ENCODE assay signal across 20 cellular contexts in the genomic region with DNA sequence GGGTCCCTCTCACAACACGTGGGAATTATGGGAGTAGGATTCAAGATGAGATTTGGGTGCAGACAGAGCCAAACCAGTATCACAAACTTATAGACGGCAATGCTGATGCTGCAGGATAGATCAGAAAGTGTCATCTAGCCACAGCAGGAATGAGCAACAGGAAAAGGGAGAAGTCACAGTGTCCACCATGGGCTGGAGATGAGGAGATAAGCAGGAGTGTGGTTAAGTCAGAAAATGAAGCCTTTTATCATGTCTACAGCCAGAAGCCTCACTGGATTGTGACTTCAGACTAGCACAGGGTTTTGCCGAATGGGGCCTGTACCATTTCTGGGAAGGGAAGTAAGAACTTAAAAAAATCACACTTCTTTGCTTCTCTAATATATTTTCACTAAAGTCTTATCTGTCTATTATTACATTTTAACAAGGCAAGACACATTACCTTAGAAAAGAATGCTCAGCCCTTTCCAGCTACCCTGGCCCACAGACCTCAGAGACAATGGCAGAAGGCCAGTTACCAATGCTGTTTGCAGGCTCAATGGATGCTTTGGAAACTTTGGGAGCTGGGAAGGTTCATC.
"Had no signal": no experiment of that assay in that cellular context is flagged by ENCODE, and none has a peak within 500 bp of the region (broad histone marks: within the 10 kb centered on the region; RNA-seq: fewer than 3 reads in every experiment).

No MANE protein-coding gene starts in this region.

- H3K9me3 ChIP-seq: left lung, neutrophil, ovary, prostate gland, right atrium auricular region, tibial nerve had no signal

- H3K4me3 ChIP-seq: left lung, lung, ovary, prostate gland, right atrium auricular region, tibial nerve had no signal

- H3K27ac Mint-ChIP-seq: activated naive CD8-positive, alpha-beta T cell treated with anti-CD3 and anti-CD28 coated beads, Interleukin-2, amount 10 ng/mL, durations not matched to agents 7 days and 5 days; activated T-cell treated with anti-CD3 and anti-CD28 coated beads, Interleukin-2, amount 50 U/mL, for 24 hours; activated T-helper 17 cell treated with anti-CD3 and anti-CD28 coated beads, Interleukin-2, amount 50 U/mL, for 72 hours; brain; immature natural killer cell; mesothelial cell of epicardium; natural killer cell treated with Interleukin-12 subunit alpha and Interleukin-12 subunit beta and Interleukin-15 and Interleukin-18, amount 100 ng/mL, for 72 hours; stimulated activated naive CD8-positive, alpha-beta T cell treated with anti-CD3 and anti-CD28 coated beads, Interleukin-15, Interleukin-2, amounts not matched to agents 100 ng/mL and 50 ng/mL, for 24 hours; WTC11 had no signal

- H3K4me3 Mint-ChIP-seq: activated naive CD8-positive, alpha-beta T cell treated with anti-CD3 and anti-CD28 coated beads, Interleukin-2, amount 10 ng/mL, durations not matched to agents 7 days and 5 days; activated T-cell treated with anti-CD3 and anti-CD28 coated beads, Interleukin-2, amount 50 U/mL, for 24 hours; activated T-helper 17 cell treated with anti-CD3 and anti-CD28 coated beads, Interleukin-2, amount 50 U/mL, for 72 hours; brain; immature natural killer cell; mesothelial cell of epicardium; natural killer cell treated with Interleukin-12 subunit alpha and Interleukin-12 subunit beta and Interleukin-15 and Interleukin-18, amount 100 ng/mL, for 72 hours; stimulated activated naive CD8-positive, alpha-beta T cell treated with anti-CD3 and anti-CD28 coated beads, Interleukin-15, Interleukin-2, amounts not matched to agents 100 ng/mL and 50 ng/mL, for 24 hours; WTC11 had no signal

- H3K27me3 ChIP-seq: foreskin keratinocyte, neutrophil, ovary, right atrium auricular region, tibial nerve had no signal

- ATAC-seq: activated T-helper 17 cell treated with anti-CD3 and anti-CD28 coated beads, Interleukin-2, amount 50 U/mL, for 72 hours; foreskin keratinocyte; left lung; natural killer cell treated with Interleukin-12 subunit alpha and Interleukin-12 subunit beta and Interleukin-15 and Interleukin-18, amount 100 ng/mL, for 72 hours; WTC11 had no signal

- H3K4me1 ChIP-seq: left lung, prostate gland, right atrium auricular region, tibial nerve had no signal

- H3K27me3 Mint-ChIP-seq: activated naive CD8-positive, alpha-beta T cell treated with anti-CD3 and anti-CD28 coated beads, Interleukin-2, amount 10 ng/mL, durations not matched to agents 7 days and 5 days; activated T-cell treated with anti-CD3 and anti-CD28 coated beads, Interleukin-2, amount 50 U/mL, for 24 hours; activated T-helper 17 cell treated with anti-CD3 and anti-CD28 coated beads, Interleukin-2, amount 50 U/mL, for 72 hours; natural killer cell treated with Interleukin-12 subunit alpha and Interleukin-12 subunit beta and Interleukin-15 and Interleukin-18, amount 100 ng/mL, for 72 hours had no signal

- H3K36me3 Mint-ChIP-seq: activated naive CD8-positive, alpha-beta T cell treated with anti-CD3 and anti-CD28 coated beads, Interleukin-2, amount 10 ng/mL, durations not matched to agents 7 days and 5 days; brain; immature natural killer cell; mesothelial cell of epicardium; WTC11 had no signal

- DNase-seq: activated CD8-positive, alpha-beta memory T cell treated with anti-CD3 and anti-CD28 coated beads, Interleukin-2, amount 50 U/mL, for 4 hours; activated naive CD8-positive, alpha-beta T cell treated with anti-CD3 and anti-CD28 coated beads, Interleukin-2, amount 10 ng/mL, durations not matched to agents 7 days and 5 days; activated T-cell treated with anti-CD3 and anti-CD28 coated beads, Interleukin-2, amount 50 U/mL, for 24 hours; amniotic stem cell; foreskin keratinocyte; immature natural killer cell; kidney glomerular epithelial cell; left lung; ovary had no signal

- H3K4me1 Mint-ChIP-seq: activated naive CD8-positive, alpha-beta T cell treated with anti-CD3 and anti-CD28 coated beads, Interleukin-2, amount 10 ng/mL, durations not matched to agents 7 days and 5 days; activated T-helper 17 cell treated with anti-CD3 and anti-CD28 coated beads, Interleukin-2, amount 50 U/mL, for 72 hours had no signal

- H3K36me3 ChIP-seq: left lung, neutrophil, ovary, prostate gland, right atrium auricular region, tibial nerve had no signal

- H3K9me3 Mint-ChIP-seq: mesothelial cell of epicardium had no signal

- H3K27ac ChIP-seq: foreskin keratinocyte, left lung, neutrophil, ovary, prostate gland, right atrium auricular region, tibial nerve had no signal
